ENCODE assay signal across 13 cellular contexts in genomic region chr22:30857103-30857502, GRCh38.
"Had no signal": no experiment of that assay in that cellular context is flagged by ENCODE, and none has a peak within 500 bp of the region (broad histone marks: within the 10 kb centered on the region; RNA-seq: fewer than 3 reads in every experiment).

No MANE protein-coding gene starts in this region.

- H3K9ac ChIP-seq: parathyroid adenoma, SK-N-SH had no signal

- H3K27ac ChIP-seq: parathyroid adenoma, upper lobe of right lung had no signal

- H3K9me3 ChIP-seq: SK-N-SH, upper lobe of right lung had no signal

- DNase-seq: activated CD4-positive, alpha-beta T cell treated with anti-CD3 and anti-CD28 coated beads for 1 hour; activated CD4-positive, alpha-beta T cell treated with anti-CD3 and anti-CD28 coated beads, Interleukin-2, amount 50 U/mL, for 4 hours; activated naive CD4-positive, alpha-beta T cell treated with anti-CD3 and anti-CD28 coated beads, Interleukin-2, amount 50 U/mL, for 16 hours; activated T-cell treated with anti-CD3 and anti-CD28 coated beads, Interleukin-2, amount 50 U/mL, for 1 hour; hippocampal formation; SK-N-SH; stimulated activated CD4-positive, alpha-beta T cell treated with anti-CD3 and anti-CD28 coated beads, Interleukin-15, amount 100 ng/mL, for 24 hours; stimulated activated CD4-positive, alpha-beta T cell treated with anti-CD3 and anti-CD28 coated beads, Interleukin-4, amount 100 ng/mL, for 4 hours; stimulated activated CD8-positive, alpha-beta memory T cell treated with anti-CD3 and anti-CD28 coated beads, Interleukin-4, amount 100 ng/mL, for 48 hours; stimulated activated naive CD4-positive, alpha-beta T cell treated with Interleukin-2 at 50 U/mL for 16 hours; T-helper 9 cell; upper lobe of right lung had no signal

- H3K36me3 ChIP-seq: upper lobe of right lung had no signal

- H3K27me3 ChIP-seq: upper lobe of right lung had no signal

- H3K4me3 ChIP-seq: upper lobe of right lung had no signal

- H3K4me1 ChIP-seq: parathyroid adenoma, upper lobe of right lung had no signal
